ENCODE assay signal across 8 cellular contexts in the genomic region with DNA sequence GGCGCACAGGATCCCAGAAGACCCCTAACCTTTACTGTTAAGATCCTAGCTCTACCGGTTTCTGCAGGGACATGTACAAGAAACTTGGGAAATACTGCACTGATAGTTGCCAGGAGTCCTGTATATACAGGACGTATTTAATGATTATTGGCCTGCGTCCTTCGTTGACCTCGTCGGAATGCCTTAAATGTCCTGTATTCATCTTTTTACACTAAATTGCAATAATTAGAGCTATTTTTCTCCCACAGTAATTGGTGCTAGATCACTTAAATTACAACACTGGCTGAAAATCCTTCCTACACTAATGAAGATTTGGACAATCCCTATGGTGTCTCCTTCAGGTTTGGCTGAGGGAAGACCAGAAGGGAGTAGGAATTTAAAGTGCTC. TPM values are rescaled to one million over a fixed set of nuclear protein-coding genes. Genes with fewer than 3 reads are reported as not detected.
DNase-seq lines count a peak whose midpoint lies in the region; ATAC-seq and TF ChIP-seq lines count a peak whose summit lies in the region.

No MANE protein-coding gene starts in this region.

- H3K27me3 ChIP-seq in DOHH2 (ENCODE audit: control insufficient read depth, low read length) (peaks cover 46% of the 10 kb centered on the region), SJCRH30 (no peaks in the 10 kb centered on the region), esophagus squamous epithelium (no peaks in the 10 kb centered on the region)

- DNase-seq in SJCRH30 (no peak), esophagus squamous epithelium (lab: John Stamatoyannopoulos, UW) (no peak), progenitor cell of endocrine pancreas (ENCODE audit: low spot score, unreplicated experiment) (no peak)

- H3K9me3 Mint-ChIP-seq in progenitor cell of endocrine pancreas (ENCODE audit: low read depth) = no peaks in the 10 kb centered on the region

- ATAC-seq in GM21515 (IDR thresholded peaks at IDR 0.05; ENCODE audit: unreplicated experiment) (no peak), GM18511 (IDR thresholded peaks at IDR 0.05; ENCODE audit: unreplicated experiment) (no peak), HG02642 (IDR thresholded peaks at IDR 0.05; ENCODE audit: poor library complexity, unreplicated experiment) (no peak)
- ATAC-seq in activated CD4-positive, CD25-positive, alpha-beta regulatory T cell treated with anti-CD3 and anti-CD28 coated beads, Interleukin-2, amount 50 U/mL, for 24 hours = no peak

- peaks cover 3% of the 10 kb centered on the region for H3K36me3 Mint-ChIP-seq in progenitor cell of endocrine pancreas (ENCODE audit: insufficient read depth)

- H3K4me2 ChIP-seq in DOHH2 (ENCODE audit: low read length) = peak overlapping the region; percentile 74

- H3K9me2 ChIP-seq in DOHH2 (replicated peaks; ENCODE audit: control insufficient read depth, low read length) = no peaks in the 10 kb centered on the region

- peaks cover 7% of the 10 kb centered on the region; the same call in 1 of the 2 replicates for H3K4me1 ChIP-seq in DOHH2 (ENCODE audit: control insufficient read depth, low read length)
- H3K4me1 ChIP-seq in SJCRH30 = peaks cover 4% of the 10 kb centered on the region; the same call in 1 of the 2 replicates
- peaks cover 10 to 43% (median 21%) of the 10 kb centered on the region in 3 donors for H3K4me1 ChIP-seq in esophagus squamous epithelium

- H3K4me3 Mint-ChIP-seq in progenitor cell of endocrine pancreas (ENCODE audit: low read depth) = peak overlapping the region; percentile 92

- TF ChIP-seq POLR2A in esophagus squamous epithelium (IDR thresholded peaks at IDR 0.05) = no peak

- H4K20me1 ChIP-seq in DOHH2 (ENCODE audit: control insufficient read depth, insufficient read depth, low read depth, low read length) = no peaks in the 10 kb centered on the region

- peak overlapping the region; percentile 94 for H3K27ac Mint-ChIP-seq in progenitor cell of endocrine pancreas

- H3K36me3 ChIP-seq in DOHH2 (ENCODE audit: control insufficient read depth, low read length) = no peaks in the 10 kb centered on the region
- H3K36me3 ChIP-seq in SJCRH30 = no peaks in the 10 kb centered on the region
- no peaks in the 10 kb centered on the region for H3K36me3 ChIP-seq in esophagus squamous epithelium

- no peaks in the 10 kb centered on the region for H3F3A ChIP-seq in DOHH2 (ENCODE audit: control insufficient read depth, insufficient read depth)

- no peaks in the 10 kb centered on the region for H3K27me3 Mint-ChIP-seq in progenitor cell of endocrine pancreas

- intact Hi-C loops in esophagus squamous epithelium (cut with DNase I) = no loop called here

- H3K79me2 ChIP-seq in DOHH2 (ENCODE audit: control insufficient read depth, low read length) = no peaks in the 10 kb centered on the region

- H3K4me3 ChIP-seq in DOHH2 (ENCODE audit: low read length) (peak overlapping the region; percentile 70), SJCRH30 (peak overlapping the region; percentile 96), esophagus squamous epithelium (peak overlapping the region; percentile 72 to 98 (median 96))

- no peak overlapping the region for H3K27ac ChIP-seq in DOHH2 (ENCODE audit: low read depth, low read length)
- H3K27ac ChIP-seq in SJCRH30 = no peak overlapping the region; the same call in 1 of the 2 replicates
- H3K27ac ChIP-seq in esophagus squamous epithelium = peak overlapping the region; percentile 91 to 99 (median 98)

- TF ChIP-seq CTCF in DOHH2 (IDR thresholded peaks at IDR 0.05; ENCODE audit: low read depth, low read length, poor library complexity, severe bottlenecking) = no peak
- no peak for TF ChIP-seq CTCF in esophagus squamous epithelium (IDR thresholded peaks at IDR 0.05)
- TF ChIP-seq CTCF in progenitor cell of endocrine pancreas (IDR thresholded peaks at IDR 0.05; ENCODE audit: unreplicated experiment) = no peak

- H3K4me1 Mint-ChIP-seq in progenitor cell of endocrine pancreas (ENCODE audit: low read depth) = peaks cover 22% of the 10 kb centered on the region

- H3K9me3 ChIP-seq in DOHH2 (ENCODE audit: control insufficient read depth, insufficient read depth, low read length) (no peaks in the 10 kb centered on the region), SJCRH30 (replicated peaks) (0 out of 2 replicates have a peak, but pooled peaks cover 4% of the 10 kb centered on the region), esophagus squamous epithelium (no peaks in the 10 kb centered on the region)

- 0% methylated on average over 6 to 7 of the region's 7 CpGs for WGBS in esophagus squamous epithelium, 2 donors

RNA-seq across cellular contexts. Expression of gene DNAAF9, which starts 0.8 kb away (rescaled TPM):
- 10.7 and 11.0 TPM in 2 replicates for total RNA-seq in SJCRH30 (2014; rRNA removed; shearing (Covaris generic))
- total RNA-seq in esophagus squamous epithelium (10 to 100 TPM in 1 of 4 donors, 1 to 10 TPM in 3; 6.9 to 14.5 (median 8.9) TPM), progenitor cell of endocrine pancreas (29.5 and 29.9 TPM in 2 replicates)

Comparison
In these comparisons a context has a peak if more than half of its experiments do, and no peak if none do; other contexts are left out.
1. H3K27ac ChIP-seq: peak in esophagus squamous epithelium (4 of 4); none in DOHH2 (single experiment) and SJCRH30 (single experiment).
2. Peak in every context shown above with its lines, with median percentiles within 50 percentile points of each other: H3K4me3 ChIP-seq.